17 cellular contexts compared by ENCODE assay signal in the genomic region with DNA sequence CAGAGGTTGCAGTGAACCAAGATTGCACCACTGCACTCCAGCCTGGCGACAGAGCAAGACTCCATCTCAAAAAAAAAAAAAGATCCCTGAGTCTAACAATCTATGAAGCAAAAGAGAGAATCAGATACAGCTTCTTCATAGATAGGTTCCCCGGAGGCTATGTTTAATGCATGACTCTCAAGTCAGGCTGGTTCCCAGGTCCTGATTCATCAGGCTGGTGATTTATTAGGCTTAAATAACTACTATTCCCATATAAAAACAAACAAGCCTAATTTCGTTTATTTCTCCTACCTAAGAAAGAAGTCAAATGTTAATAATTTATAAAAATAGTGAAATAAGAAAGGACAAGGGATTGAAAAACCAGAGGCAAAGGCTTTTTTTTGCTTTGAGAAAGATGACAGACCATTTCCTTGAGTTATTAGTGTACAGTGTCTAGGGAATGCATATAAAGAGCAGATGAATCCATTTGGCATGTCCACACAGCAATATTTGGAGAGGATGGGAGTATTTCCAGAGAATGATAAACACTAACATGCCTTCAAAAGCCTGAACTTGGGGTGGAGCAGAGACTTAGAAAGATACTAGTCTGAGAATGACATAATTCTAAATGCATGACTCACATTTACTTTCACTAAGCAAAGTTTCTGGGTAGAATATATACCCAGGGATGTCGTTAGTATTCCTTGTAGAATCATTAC.
A peak's percentile ranks its signal among the peaks of the same experiment; 100 is the strongest.
DNase-seq lines count a peak whose midpoint lies in the region; ATAC-seq, FAIRE-seq and TF ChIP-seq lines count a peak whose summit lies in the region.
"Had no signal": no experiment of that assay in that cellular context is flagged by ENCODE, and none has a peak within 500 bp of the region (broad histone marks: within the 10 kb centered on the region; RNA-seq: fewer than 3 reads in every experiment).

No MANE protein-coding gene starts in this region.

- ATAC-seq in GM19328 (IDR thresholded peaks at IDR 0.05; ENCODE audit: unreplicated experiment), result no peak
- ATAC-seq: activated CD8-positive, alpha-beta T cell treated with anti-CD3 and anti-CD28 coated beads for 36 hours; K562 had no signal

- H3K4me3 ChIP-seq in AG09309 (ENCODE audit: control insufficient read depth, low read depth, low read length), result no peak overlapping the region
- H3K4me3 ChIP-seq: BLaER1, K562 had no signal

- no peak for TF ChIP-seq CTCF in AG09309 (IDR thresholded peaks at IDR 0.05; ENCODE audit: control insufficient read depth, insufficient read depth, low read depth, low read length, missing control alignments)

- TF ChIP-seq POLR2A in GM12892 (IDR thresholded peaks at IDR 0.05; ENCODE audit: low read depth, low read length), result no peak

- FAIRE-seq in endometrium (lab: Jason Lieb, UNC) (peak; percentile 99), GM12892 (lab: Jason Lieb, UNC) (no peak)
- FAIRE-seq: K562 had no signal

- DNase-seq in AG09309 (ENCODE audit: low read depth) (peak; percentile 49), M059J (ENCODE audit: low read depth) (peak; percentile 89), kidney tubule cell (ENCODE audit: low spot score) (peak; percentile 82), GM12892 (ENCODE audit: insufficient read length) (no peak), amygdala (lab: John Stamatoyannopoulos, UW) (no peak)
- no peak for DNase-seq in stimulated activated CD4-positive, alpha-beta T cell treated with anti-CD3 and anti-CD28 coated beads, Interleukin-4, amount 100 ng/mL, for 1 hour
- DNase-seq: activated CD8-positive, alpha-beta T cell treated with anti-CD3 and anti-CD28 coated beads for 36 hours; activated effector memory CD4-positive, alpha-beta T cell treated with anti-CD3 and anti-CD28 coated beads, Interleukin-2, amount 50 U/mL, for 16 hours; DND-41; NCI-H1436; NCI-H510A treated with DMSO at 0.1 percent for 48 hours; occipital lobe; Right ventricle myocardium superior had no signal

Comparison
In these comparisons a context has a peak if more than half of its experiments do, and no peak if none do; other contexts are left out.
1. DNase-seq: peak in AG09309 (single experiment), M059J (single experiment) and kidney tubule cell (single experiment); none in stimulated activated CD4-positive, alpha-beta T cell treated with anti-CD3 and anti-CD28 coated beads, Interleukin-4, amount 100 ng/mL, for 1 hour (single experiment), GM12892 (single experiment) and amygdala (0 of 56).